Comparison of ENCODE assay signal across 13 cellular contexts in the genomic region with DNA sequence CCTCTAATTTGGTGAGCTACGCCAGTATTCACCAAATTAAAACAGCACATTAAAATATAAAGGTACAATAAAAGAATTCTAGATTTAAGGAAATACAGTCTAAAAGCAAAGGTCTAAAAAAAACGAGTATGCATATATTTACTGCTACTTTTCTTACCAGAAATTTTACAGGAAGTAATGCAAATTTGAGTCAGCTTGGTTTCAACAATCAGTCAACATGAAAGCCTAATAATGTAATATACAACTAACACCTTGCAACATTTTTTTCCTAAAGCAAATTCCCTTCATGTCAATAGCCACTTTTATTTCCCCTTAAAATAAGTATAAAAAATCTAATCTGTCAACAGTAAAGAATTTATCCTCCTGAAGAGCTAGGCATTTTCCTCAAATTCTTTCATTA. TPM values are rescaled to one million over a fixed set of nuclear protein-coding genes. Genes with fewer than 3 reads are reported as not detected.
DNase-seq lines count a peak whose midpoint lies in the region; ATAC-seq and TF ChIP-seq lines count a peak whose summit lies in the region.
"Had no signal": no experiment of that assay in that cellular context is flagged by ENCODE, and none has a peak within 500 bp of the region (broad histone marks: within the 10 kb centered on the region; RNA-seq: fewer than 3 reads in every experiment).

No MANE protein-coding gene starts in this region.

- no peak for TF ChIP-seq CTCF in CD8-positive, alpha-beta T cell (IDR thresholded peaks at IDR 0.05)
- TF ChIP-seq CTCF in gastrocnemius medialis (IDR thresholded peaks at IDR 0.05 in 4 of 5, conservative IDR thresholded peaks at IDR 0.05 in 1 of 5) (no peak), WTC11 (IDR thresholded peaks at IDR 0.05) (no peak)

- peaks cover 11% of the 10 kb centered on the region for H3K36me3 Mint-ChIP-seq in CD8-positive, alpha-beta T cell
- peaks cover 53% of the 10 kb centered on the region for H3K36me3 Mint-ChIP-seq in activated naive CD8-positive, alpha-beta T cell treated with anti-CD3 and anti-CD28 coated beads for 36 hours
- peaks cover 4% of the 10 kb centered on the region; the same call in 1 of the 2 replicates for H3K36me3 Mint-ChIP-seq in WTC11

- H3K4me1 Mint-ChIP-seq in CD8-positive, alpha-beta T cell (ENCODE audit: low read depth), result peaks cover 84% of the 10 kb centered on the region
- peaks cover 81% of the 10 kb centered on the region for H3K4me1 Mint-ChIP-seq in activated naive CD8-positive, alpha-beta T cell treated with anti-CD3 and anti-CD28 coated beads for 36 hours
- peaks cover 50% of the 10 kb centered on the region for H3K4me1 Mint-ChIP-seq in WTC11

- CTCF ChIA-PET in CD8-positive, alpha-beta T cell (lab: Charles Lee), result interaction anchor here (0.7 to 2.3 kb wide), 12 partner anchors 9 to 56 kb away, joined by 3 to 9 read pairs (median 4); a partner anchor contains a TSS
- CTCF ChIA-PET in WTC11 (lab: Charles Lee), result interaction anchor here (0.5 to 1.2 kb wide), 6 partner anchors 12 to 912 kb away, joined by 3 to 5 read pairs (median 4); a partner anchor contains a TSS

- no peak for TF ChIP-seq POLR2A in gastrocnemius medialis (IDR thresholded peaks at IDR 0.05)

- no peaks in the 10 kb centered on the region for H3K9me3 Mint-ChIP-seq in CD8-positive, alpha-beta T cell
- no peaks in the 10 kb centered on the region for H3K9me3 Mint-ChIP-seq in activated naive CD8-positive, alpha-beta T cell treated with anti-CD3 and anti-CD28 coated beads for 36 hours
- no peaks in the 10 kb centered on the region for H3K9me3 Mint-ChIP-seq in WTC11

- peaks cover 89% of the 10 kb centered on the region for H3K4me1 ChIP-seq in CD8-positive, alpha-beta T cell (ENCODE audit: insufficient read depth, low read length)
- peaks cover 87 to 91% of the 10 kb centered on the region in 2 donors for H3K4me1 ChIP-seq in gastrocnemius medialis

- no peaks in the 10 kb centered on the region for H3K36me3 ChIP-seq in CD8-positive, alpha-beta T cell (ENCODE audit: insufficient read depth, low read length)
- H3K36me3 ChIP-seq in gastrocnemius medialis, result no peaks in the 10 kb centered on the region
- H3K36me3 ChIP-seq: Peyer's patch had no signal

- H3K4me3 ChIP-seq in CD8-positive, alpha-beta T cell (ENCODE audit: low read depth, low read length), result no peak overlapping the region
- peak overlapping the region; percentile 38 for H3K4me3 ChIP-seq in Jurkat, Clone E6-1 (ENCODE audit: low read length)
- H3K4me3 ChIP-seq in gastrocnemius medialis, result no peak overlapping the region

- intact Hi-C loops in CD8-positive, alpha-beta T cell (cut with DNase I, micrococcal nuclease), result loop anchor here in 1 of 2 experiments (5.0 kb wide), 1 partner anchor 36 kb away; no protein-coding TSS in a partner anchor
- intact Hi-C loops in gastrocnemius medialis (cut with DNase I; ENCODE audit: low total_unique reads), result loop anchor here (5.0 kb wide), 2 partner anchors 146 to 284 kb away; a partner anchor contains a TSS

- no peak overlapping the region for H3K27ac ChIP-seq in CD8-positive, alpha-beta T cell (ENCODE audit: low read depth, low read length)
- peak overlapping the region; percentile 0 to 99 (median 98) for H3K27ac ChIP-seq in gastrocnemius medialis

- no peak for DNase-seq in CD8-positive, alpha-beta T cell
- no peak for DNase-seq in Jurkat, Clone E6-1 (ENCODE audit: low read depth, low spot score)
- DNase-seq in activated naive CD8-positive, alpha-beta T cell treated with anti-CD3 and anti-CD28 coated beads for 36 hours, result no peak
- DNase-seq in gastrocnemius medialis (no peak), WTC11 (ENCODE audit: low spot score) (no peak)
- DNase-seq: DMS 273 treated with DMSO at 0.1 percent for 48 hours; NCI-H1048; NCI-H446; Peyer's patch; stimulated activated CD4-positive, alpha-beta T cell treated with anti-CD3 and anti-CD28 coated beads, Interleukin-4, amount 100 ng/mL, for 4 hours; T1000 had no signal

- H3K4me3 Mint-ChIP-seq in CD8-positive, alpha-beta T cell, result peak overlapping the region; percentile 56
- peak overlapping the region; percentile 49 for H3K4me3 Mint-ChIP-seq in activated naive CD8-positive, alpha-beta T cell treated with anti-CD3 and anti-CD28 coated beads for 36 hours
- no peak overlapping the region for H3K4me3 Mint-ChIP-seq in WTC11

- in situ Hi-C loops in gastrocnemius medialis (cut with MboI; ENCODE audit: low sequenced_read_pairs in 4 of 4), result no loop called here

- no peaks in the 10 kb centered on the region for H3K27me3 ChIP-seq in CD8-positive, alpha-beta T cell (ENCODE audit: insufficient read depth, low read length)
- H3K27me3 ChIP-seq in gastrocnemius medialis, result no peaks in the 10 kb centered on the region
- H3K27me3 ChIP-seq: Peyer's patch had no signal

- POLR2A ChIA-PET in CD8-positive, alpha-beta T cell (lab: Charles Lee), result interaction anchor here (1.0 to 1.9 kb wide), 7 partner anchors 9 to 137 kb away, joined by 3 to 9 read pairs (median 4); a partner anchor contains a TSS
- POLR2A ChIA-PET in WTC11 (lab: Charles Lee), result no interaction called here

- peak overlapping the region; percentile 85 for H3K27ac Mint-ChIP-seq in CD8-positive, alpha-beta T cell
- H3K27ac Mint-ChIP-seq in activated naive CD8-positive, alpha-beta T cell treated with anti-CD3 and anti-CD28 coated beads for 36 hours, result peak overlapping the region; percentile 86
- no peak overlapping the region for H3K27ac Mint-ChIP-seq in WTC11

- no peak for ATAC-seq in CD8-positive, alpha-beta T cell
- no peak for ATAC-seq in gastrocnemius medialis
- ATAC-seq in WTC11, result no peak
- ATAC-seq in HG03095 (IDR thresholded peaks at IDR 0.05; ENCODE audit: unreplicated experiment), result no peak
- ATAC-seq in HG03432 (IDR thresholded peaks at IDR 0.05; ENCODE audit: unreplicated experiment), result no peak

- no peaks in the 10 kb centered on the region for H3K27me3 Mint-ChIP-seq in CD8-positive, alpha-beta T cell (ENCODE audit: low read depth)
- no peaks in the 10 kb centered on the region for H3K27me3 Mint-ChIP-seq in activated naive CD8-positive, alpha-beta T cell treated with anti-CD3 and anti-CD28 coated beads for 36 hours
- no peaks in the 10 kb centered on the region for H3K27me3 Mint-ChIP-seq in WTC11 (ENCODE audit: low read depth)

- H3K9me3 ChIP-seq in CD8-positive, alpha-beta T cell (ENCODE audit: low read length), result no peaks in the 10 kb centered on the region
- H3K9me3 ChIP-seq in gastrocnemius medialis, result no peaks in the 10 kb centered on the region
- H3K9me3 ChIP-seq: Peyer's patch had no signal

TF ChIP-seq in WTC11, 78 proteins besides CTCF, POLR2A, EP300 and RAD21 (continues in another document):
- TF ChIP-seq, protein P1, sequence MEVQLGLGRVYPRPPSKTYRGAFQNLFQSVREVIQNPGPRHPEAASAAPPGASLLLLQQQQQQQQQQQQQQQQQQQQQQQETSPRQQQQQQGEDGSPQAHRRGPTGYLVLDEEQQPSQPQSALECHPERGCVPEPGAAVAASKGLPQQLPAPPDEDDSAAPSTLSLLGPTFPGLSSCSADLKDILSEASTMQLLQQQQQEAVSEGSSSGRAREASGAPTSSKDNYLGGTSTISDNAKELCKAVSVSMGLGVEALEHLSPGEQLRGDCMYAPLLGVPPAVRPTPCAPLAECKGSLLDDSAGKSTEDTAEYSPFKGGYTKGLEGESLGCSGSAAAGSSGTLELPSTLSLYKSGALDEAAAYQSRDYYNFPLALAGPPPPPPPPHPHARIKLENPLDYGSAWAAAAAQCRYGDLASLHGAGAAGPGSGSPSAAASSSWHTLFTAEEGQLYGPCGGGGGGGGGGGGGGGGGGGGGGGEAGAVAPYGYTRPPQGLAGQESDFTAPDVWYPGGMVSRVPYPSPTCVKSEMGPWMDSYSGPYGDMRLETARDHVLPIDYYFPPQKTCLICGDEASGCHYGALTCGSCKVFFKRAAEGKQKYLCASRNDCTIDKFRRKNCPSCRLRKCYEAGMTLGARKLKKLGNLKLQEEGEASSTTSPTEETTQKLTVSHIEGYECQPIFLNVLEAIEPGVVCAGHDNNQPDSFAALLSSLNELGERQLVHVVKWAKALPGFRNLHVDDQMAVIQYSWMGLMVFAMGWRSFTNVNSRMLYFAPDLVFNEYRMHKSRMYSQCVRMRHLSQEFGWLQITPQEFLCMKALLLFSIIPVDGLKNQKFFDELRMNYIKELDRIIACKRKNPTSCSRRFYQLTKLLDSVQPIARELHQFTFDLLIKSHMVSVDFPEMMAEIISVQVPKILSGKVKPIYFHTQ (CRISPR knock-in tag; IDR thresholded peaks at IDR 0.05), result no peak
- TF ChIP-seq FOXK1 (CRISPR knock-in tag; IDR thresholded peaks at IDR 0.05) (no peak), KAT7 (CRISPR knock-in tag; IDR thresholded peaks at IDR 0.05; ENCODE audit: borderline replicate concordance) (no peak), GRHL2 (CRISPR knock-in tag; IDR thresholded peaks at IDR 0.05; ENCODE audit: insufficient replicate concordance, severe bottlenecking) (no peak)
- TF ChIP-seq, protein P2, sequence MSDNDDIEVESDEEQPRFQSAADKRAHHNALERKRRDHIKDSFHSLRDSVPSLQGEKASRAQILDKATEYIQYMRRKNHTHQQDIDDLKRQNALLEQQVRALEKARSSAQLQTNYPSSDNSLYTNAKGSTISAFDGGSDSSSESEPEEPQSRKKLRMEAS (CRISPR knock-in tag; IDR thresholded peaks at IDR 0.05), result no peak

RNA-seq across cellular contexts. Expression of a gene that starts 11.9 kb away (rescaled TPM):
- total RNA-seq in CD8-positive, alpha-beta T cell, result 100 to 1,000 TPM; 257 to 278 TPM
- polyA plus RNA-seq in Jurkat, Clone E6-1 (2012; ENCODE audit: insufficient read depth, insufficient read length), result 551 TPM
- total RNA-seq in activated naive CD8-positive, alpha-beta T cell treated with anti-CD3 and anti-CD28 coated beads for 36 hours, result 100 to 1,000 TPM; 342 to 357 TPM
- 100 to 1,000 TPM; 294 to 522 (median 353) TPM for total RNA-seq in gastrocnemius medialis
- total RNA-seq in WTC11 (2021), result 147 to 172 TPM (median 150 TPM) in 3 replicates
